In genomic region chr5:157245477-157245876, GRCh38 we compare ENCODE assay signal across 12 cellular contexts. TPM values are rescaled to one million over a fixed set of nuclear protein-coding genes. Genes with fewer than 3 reads are reported as not detected.
DNase-seq lines count a peak whose midpoint lies in the region; ATAC-seq, FAIRE-seq and TF ChIP-seq lines count a peak whose summit lies in the region.
"Had no signal": no experiment of that assay in that cellular context is flagged by ENCODE, and none has a peak within 500 bp of the region (broad histone marks: within the 10 kb centered on the region; RNA-seq: fewer than 3 reads in every experiment).

No MANE protein-coding gene starts in this region.

- no peak for TF ChIP-seq POLR2A in esophagus muscularis mucosa (IDR thresholded peaks at IDR 0.05; ENCODE audit: low read depth)

- H3K4me1 Mint-ChIP-seq in activated naive CD8-positive, alpha-beta T cell (ENCODE audit: low read depth), result peaks cover 80% of the 10 kb centered on the region

- H3K9me3 ChIP-seq in HUES48 (ENCODE audit: control insufficient read depth, insufficient read depth, low read length) (no peaks in the 10 kb centered on the region), left lung (no peaks in the 10 kb centered on the region), esophagus muscularis mucosa (no peaks in the 10 kb centered on the region)

- FAIRE-seq in D721Med (lab: Jason Lieb, UNC), result no peak

- H3K4me1 ChIP-seq in HUES48 (ENCODE audit: control insufficient read depth, insufficient read depth, low read length), result peaks cover 10% of the 10 kb centered on the region
- no peaks in the 10 kb centered on the region for H3K4me1 ChIP-seq in left lung
- no peaks in the 10 kb centered on the region for H3K4me1 ChIP-seq in esophagus muscularis mucosa

- H3K4me3 Mint-ChIP-seq in activated naive CD8-positive, alpha-beta T cell, result peak overlapping the region; percentile 35

- H3K4me3 ChIP-seq in HUES48 (ENCODE audit: low read depth, low read length) (no peak overlapping the region), left lung (no peak overlapping the region), esophagus muscularis mucosa (no peak overlapping the region)
- H3K4me3 ChIP-seq: dorsolateral prefrontal cortex had no signal

- peak overlapping the region; percentile 13; the same call in 1 of the 2 replicates for H3K9ac ChIP-seq in HUES48 (ENCODE audit: low read depth, low read length)

- TF ChIP-seq EP300 in esophagus muscularis mucosa (IDR thresholded peaks at IDR 0.05), result no peak

- DNase-seq in DMS53 treated with DMSO at 0.1 percent for 48 hours (lab: John Stamatoyannopoulos, UW; ENCODE audit: unreplicated experiment), result peak; percentile 45
- DNase-seq in left lung, result no peak
- DNase-seq in esophagus muscularis mucosa (ENCODE audit: extremely low spot score), result no peak
- no peak for DNase-seq in D721Med (ENCODE audit: insufficient read length, low spot score)
- DNase-seq: dorsolateral prefrontal cortex; hippocampal formation; NCI-H1048; stimulated activated naive CD4-positive, alpha-beta T cell; T1000 had no signal

- no peaks in the 10 kb centered on the region for H3K27me3 Mint-ChIP-seq in activated naive CD8-positive, alpha-beta T cell

- H3K27ac ChIP-seq in HUES48 (ENCODE audit: low read depth, low read length) (peak overlapping the region; percentile 85), left lung (no peak overlapping the region), esophagus muscularis mucosa (replicated peaks in 1 of 4) (no peak overlapping the region)
- H3K27ac ChIP-seq: dorsolateral prefrontal cortex had no signal

- WGBS in esophagus muscularis mucosa, result 70% methylated on average over 4 of the region's 4 CpGs

- peaks cover 64% of the 10 kb centered on the region for H3K36me3 Mint-ChIP-seq in activated naive CD8-positive, alpha-beta T cell

- no peaks in the 10 kb centered on the region for H3K27me3 ChIP-seq in HUES48 (ENCODE audit: control insufficient read depth, insufficient read depth, low read length)
- no peaks in the 10 kb centered on the region for H3K27me3 ChIP-seq in left lung
- H3K27me3 ChIP-seq in esophagus muscularis mucosa, result no peaks in the 10 kb centered on the region
- H3K27me3 ChIP-seq: dorsolateral prefrontal cortex had no signal

- H3K27ac Mint-ChIP-seq in activated naive CD8-positive, alpha-beta T cell, result peak overlapping the region; percentile 92

- H3K36me3 ChIP-seq in HUES48 (ENCODE audit: control insufficient read depth, insufficient read depth, low read length) (no peaks in the 10 kb centered on the region), left lung (no peaks in the 10 kb centered on the region), esophagus muscularis mucosa (no peaks in the 10 kb centered on the region)

- intact Hi-C loops in left lung (cut with DNase I), result no loop called here
- intact Hi-C loops in esophagus muscularis mucosa (cut with DNase I), result no loop called here

- ATAC-seq in left lung (peak; percentile 33), GM18511 (IDR thresholded peaks at IDR 0.05; ENCODE audit: unreplicated experiment) (no peak)

- H3K9me3 Mint-ChIP-seq in activated naive CD8-positive, alpha-beta T cell (ENCODE audit: low read depth), result no peaks in the 10 kb centered on the region

- TF ChIP-seq CTCF in left lung (IDR thresholded peaks at IDR 0.05) (no peak), esophagus muscularis mucosa (IDR thresholded peaks at IDR 0.05) (no peak), D721Med (IDR thresholded peaks at IDR 0.05; ENCODE audit: insufficient read depth, missing control alignments) (no peak)

RNA-seq across cellular contexts. Expression of gene CYFIP2, which starts 20.4 kb away (rescaled TPM):
- 10 to 100 TPM; 48.7 to 63.4 TPM for total RNA-seq in left lung
- 10 to 100 TPM; 12.6 to 24.9 (median 14.6) TPM for total RNA-seq in esophagus muscularis mucosa
